In genomic region chr2:29160184-29160583, GRCh38 we compare ENCODE assay signal across 37 cellular contexts.
"Had no signal": no experiment of that assay in that cellular context is flagged by ENCODE, and none has a peak within 500 bp of the region (broad histone marks: within the 10 kb centered on the region; RNA-seq: fewer than 3 reads in every experiment).

No MANE protein-coding gene starts in this region.

- H3K4me1 ChIP-seq: adrenal gland, breast epithelium, colonic mucosa had no signal

- H3K27ac Mint-ChIP-seq: activated CD4-positive, alpha-beta memory T cell treated with anti-CD3 and anti-CD28 coated beads for 36 hours; activated CD4-positive, alpha-beta T cell treated with anti-CD3 and anti-CD28 coated beads for 36 hours; activated CD4-positive, alpha-beta T cell treated with anti-CD3 and anti-CD28 coated beads, Interleukin-2, amount 10 ng/mL, durations not matched to agents 24 days and 14 days; activated CD8-positive, alpha-beta memory T cell treated with anti-CD3 and anti-CD28 coated beads, Interleukin-2, amount 10 ng/mL, durations not matched to agents 7 days and 5 days; activated CD8-positive, alpha-beta T cell treated with anti-CD3 and anti-CD28 coated beads, Interleukin-2, amount 10 ng/mL, durations not matched to agents 7 days and 5 days; activated naive CD4-positive, alpha-beta T cell treated with anti-CD3 and anti-CD28 coated beads for 36 hours; activated naive CD4-positive, alpha-beta T cell treated with anti-CD3 and anti-CD28 coated beads, Interleukin-2, amount 50 U/mL, for 24 hours; activated naive CD8-positive, alpha-beta T cell treated with anti-CD3 and anti-CD28 coated beads for 36 hours; activated naive CD8-positive, alpha-beta T cell treated with anti-CD3 and anti-CD28 coated beads, Interleukin-2, amount 50 U/mL, for 24 hours; activated T-helper 1 cell treated with anti-CD3 and anti-CD28 coated beads, Interleukin-12 subunit alpha, Interleukin-12 subunit beta, Interleukin-2, Interleukin-4 antibody, amounts not matched to agents 30 ng/mL and 10 ng/mL and 1 ng/mL, durations not matched to agents 14 hours and 24 hours and 36 hours; activated T-helper 2 cell treated with anti-CD3 and anti-CD28 coated beads, Interferon-gamma antibody, Interleukin-2, Interleukin-4, amounts not matched to agents 10 μg/mL and 5 μg/mL and 100 μg/mL, durations not matched to agents 14 hours and 24 hours and 36 hours; brain; T-helper 2 cell treated with Interferon-gamma antibody and Interleukin-4, amounts not matched to agents 5 μg/mL and 100 μg/mL, for 36 hours had no signal

- H3K4me1 Mint-ChIP-seq: activated CD4-positive, alpha-beta T cell treated with anti-CD3 and anti-CD28 coated beads for 36 hours; activated CD4-positive, alpha-beta T cell treated with anti-CD3 and anti-CD28 coated beads, Interleukin-2, amount 10 ng/mL, durations not matched to agents 24 days and 14 days; activated naive CD4-positive, alpha-beta T cell treated with anti-CD3 and anti-CD28 coated beads, Interleukin-2, amount 50 U/mL, for 24 hours; activated naive CD8-positive, alpha-beta T cell treated with anti-CD3 and anti-CD28 coated beads for 36 hours; activated naive CD8-positive, alpha-beta T cell treated with anti-CD3 and anti-CD28 coated beads, Interleukin-2, amount 50 U/mL, for 24 hours had no signal

- H3K27me3 Mint-ChIP-seq: activated CD4-positive, alpha-beta memory T cell treated with anti-CD3 and anti-CD28 coated beads for 36 hours; activated CD4-positive, alpha-beta T cell treated with anti-CD3 and anti-CD28 coated beads for 36 hours; activated CD4-positive, alpha-beta T cell treated with anti-CD3 and anti-CD28 coated beads, Interleukin-2, amount 10 ng/mL, durations not matched to agents 24 days and 14 days; activated CD8-positive, alpha-beta memory T cell treated with anti-CD3 and anti-CD28 coated beads, Interleukin-2, amount 10 ng/mL, durations not matched to agents 7 days and 5 days; activated naive CD4-positive, alpha-beta T cell treated with anti-CD3 and anti-CD28 coated beads, Interleukin-2, amount 50 U/mL, for 24 hours; activated naive CD8-positive, alpha-beta T cell treated with anti-CD3 and anti-CD28 coated beads for 36 hours; activated naive CD8-positive, alpha-beta T cell treated with anti-CD3 and anti-CD28 coated beads, Interleukin-2, amount 50 U/mL, for 24 hours; brain; T-helper 17 cell had no signal

- ATAC-seq: activated CD4-positive, alpha-beta T cell treated with anti-CD3 and anti-CD28 coated beads for 36 hours; activated CD8-positive, alpha-beta memory T cell treated with anti-CD3 and anti-CD28 coated beads, Interleukin-2, amount 10 ng/mL, durations not matched to agents 7 days and 5 days; activated CD8-positive, alpha-beta T cell treated with anti-CD3 and anti-CD28 coated beads, Interleukin-2, amount 10 ng/mL, durations not matched to agents 7 days and 5 days; activated naive CD8-positive, alpha-beta T cell treated with anti-CD3 and anti-CD28 coated beads, Interleukin-2, amount 50 U/mL, for 24 hours; T-helper 17 cell had no signal

- H3K27ac ChIP-seq: adrenal gland, breast epithelium, cardiac muscle cell, colonic mucosa, epithelial cell of prostate, esophagus squamous epithelium, WERI-Rb-1 had no signal

- H3K9me3 ChIP-seq: adrenal gland, breast epithelium, colonic mucosa, esophagus squamous epithelium had no signal

- DNase-seq: activated CD4-positive, alpha-beta memory T cell treated with anti-CD3 and anti-CD28 coated beads for 36 hours; activated CD4-positive, alpha-beta T cell treated with anti-CD3 and anti-CD28 coated beads for 36 hours; activated CD4-positive, alpha-beta T cell treated with anti-CD3 and anti-CD28 coated beads, Interleukin-2, amount 10 ng/mL, durations not matched to agents 24 days and 14 days; activated CD4-positive, CD25-positive, alpha-beta regulatory T cell; activated CD4-positive, CD25-positive, alpha-beta regulatory T cell treated with anti-CD3 and anti-CD28 coated beads, Interleukin-2, amount 50 U/mL, for 72 hours; activated CD8-positive, alpha-beta memory T cell treated with anti-CD3 and anti-CD28 coated beads, Interleukin-2, amount 10 ng/mL, durations not matched to agents 7 days and 5 days; activated CD8-positive, alpha-beta memory T cell treated with anti-CD3 and anti-CD28 coated beads, Interleukin-2, amount 50 U/mL, for 4 hours; activated CD8-positive, alpha-beta T cell treated with anti-CD3 and anti-CD28 coated beads, Interleukin-2, amount 10 ng/mL, durations not matched to agents 7 days and 5 days; activated effector memory CD4-positive, alpha-beta T cell treated with anti-CD3 and anti-CD28 coated beads, Interleukin-2, amount 50 U/mL, for 16 hours; activated naive CD4-positive, alpha-beta T cell treated with anti-CD3 and anti-CD28 coated beads for 36 hours; activated naive CD8-positive, alpha-beta T cell treated with anti-CD3 and anti-CD28 coated beads for 36 hours; activated naive CD8-positive, alpha-beta T cell treated with anti-CD3 and anti-CD28 coated beads, Interleukin-2, amount 50 U/mL, for 24 hours; activated T-cell treated with anti-CD3 and anti-CD28 coated beads, Interleukin-2, amount 50 U/mL, for 1 hour; activated T-cell treated with anti-CD3 and anti-CD28 coated beads, Interleukin-2, amount 50 U/mL, for 48 hours; adrenal gland; amygdala; aorta; central memory CD4-positive, alpha-beta T cell; cerebellar nuclear complex; colonic mucosa; effector CD8-positive, alpha-beta T cell; esophagus squamous epithelium; foreskin melanocyte; head of caudate nucleus; T-helper 17 cell; T1000; WERI-Rb-1 had no signal

- FAIRE-seq: endometrium, endothelial cell of umbilical vein had no signal

- H3K36me3 ChIP-seq: adrenal gland, breast epithelium, cardiac muscle cell, colonic mucosa had no signal

- H3K9me3 Mint-ChIP-seq: activated CD4-positive, alpha-beta memory T cell treated with anti-CD3 and anti-CD28 coated beads for 36 hours; activated CD4-positive, alpha-beta T cell treated with anti-CD3 and anti-CD28 coated beads, Interleukin-2, amount 10 ng/mL, durations not matched to agents 24 days and 14 days; activated naive CD4-positive, alpha-beta T cell treated with anti-CD3 and anti-CD28 coated beads for 36 hours; activated naive CD4-positive, alpha-beta T cell treated with anti-CD3 and anti-CD28 coated beads, Interleukin-2, amount 50 U/mL, for 24 hours; activated naive CD8-positive, alpha-beta T cell treated with anti-CD3 and anti-CD28 coated beads for 36 hours; activated naive CD8-positive, alpha-beta T cell treated with anti-CD3 and anti-CD28 coated beads, Interleukin-2, amount 50 U/mL, for 24 hours; activated T-helper 1 cell treated with anti-CD3 and anti-CD28 coated beads, Interleukin-12 subunit alpha, Interleukin-12 subunit beta, Interleukin-2, Interleukin-4 antibody, amounts not matched to agents 30 ng/mL and 10 ng/mL and 1 ng/mL, durations not matched to agents 14 hours and 24 hours and 36 hours; activated T-helper 2 cell treated with anti-CD3 and anti-CD28 coated beads, Interferon-gamma antibody, Interleukin-2, Interleukin-4, amounts not matched to agents 10 μg/mL and 5 μg/mL and 100 μg/mL, durations not matched to agents 14 hours and 24 hours and 36 hours; brain; T-helper 2 cell treated with Interferon-gamma antibody and Interleukin-4, amounts not matched to agents 5 μg/mL and 100 μg/mL, for 36 hours had no signal

- H3K36me3 Mint-ChIP-seq: activated naive CD8-positive, alpha-beta T cell treated with anti-CD3 and anti-CD28 coated beads for 36 hours had no signal

- H3K4me3 Mint-ChIP-seq: activated CD4-positive, alpha-beta memory T cell treated with anti-CD3 and anti-CD28 coated beads for 36 hours; activated CD4-positive, alpha-beta T cell treated with anti-CD3 and anti-CD28 coated beads for 36 hours; activated CD4-positive, alpha-beta T cell treated with anti-CD3 and anti-CD28 coated beads, Interleukin-2, amount 10 ng/mL, durations not matched to agents 24 days and 14 days; activated CD8-positive, alpha-beta memory T cell treated with anti-CD3 and anti-CD28 coated beads, Interleukin-2, amount 10 ng/mL, durations not matched to agents 7 days and 5 days; activated CD8-positive, alpha-beta T cell treated with anti-CD3 and anti-CD28 coated beads, Interleukin-2, amount 10 ng/mL, durations not matched to agents 7 days and 5 days; activated naive CD4-positive, alpha-beta T cell treated with anti-CD3 and anti-CD28 coated beads for 36 hours; activated naive CD4-positive, alpha-beta T cell treated with anti-CD3 and anti-CD28 coated beads, Interleukin-2, amount 50 U/mL, for 24 hours; activated naive CD8-positive, alpha-beta T cell treated with anti-CD3 and anti-CD28 coated beads for 36 hours; activated naive CD8-positive, alpha-beta T cell treated with anti-CD3 and anti-CD28 coated beads, Interleukin-2, amount 50 U/mL, for 24 hours; activated T-helper 1 cell treated with anti-CD3 and anti-CD28 coated beads, Interleukin-12 subunit alpha, Interleukin-12 subunit beta, Interleukin-2, Interleukin-4 antibody, amounts not matched to agents 30 ng/mL and 10 ng/mL and 1 ng/mL, durations not matched to agents 14 hours and 24 hours and 36 hours; brain; T-helper 17 cell; T-helper 2 cell treated with Interferon-gamma antibody and Interleukin-4, amounts not matched to agents 5 μg/mL and 100 μg/mL, for 36 hours had no signal

- H3K4me3 ChIP-seq: adrenal gland, breast epithelium, cardiac muscle cell, colonic mucosa, esophagus squamous epithelium had no signal

- H3K27me3 ChIP-seq: adrenal gland, breast epithelium, colonic mucosa, esophagus squamous epithelium had no signal
